31 cellular contexts compared by ENCODE assay signal in genomic region chr3:191543018-191543417, GRCh38.
"Had no signal": no experiment of that assay in that cellular context is flagged by ENCODE, and none has a peak within 500 bp of the region (broad histone marks: within the 10 kb centered on the region; RNA-seq: fewer than 3 reads in every experiment).

No MANE protein-coding gene starts in this region.

- DNase-seq: activated B cell treated with CpG ODN at 0.5 μM for 24 hours; activated CD4-positive, alpha-beta memory T cell treated with anti-CD3 and anti-CD28 coated beads for 36 hours; activated CD4-positive, alpha-beta T cell treated with anti-CD3 and anti-CD28 coated beads for 4 hours; activated CD4-positive, alpha-beta T cell treated with anti-CD3 and anti-CD28 coated beads, Interleukin-2, amount 10 ng/mL, durations not matched to agents 24 days and 14 days; activated CD4-positive, alpha-beta T cell treated with anti-CD3 and anti-CD28 coated beads, Interleukin-2, amount 50 U/mL, for 1 hour; activated CD4-positive, alpha-beta T cell treated with anti-CD3 and anti-CD28 coated beads, Interleukin-2, amount 50 U/mL, for 4 hours; activated CD4-positive, CD25-positive, alpha-beta regulatory T cell treated with anti-CD3 and anti-CD28 coated beads, Interleukin-2, amount 50 U/mL, for 72 hours; activated CD8-positive, alpha-beta memory T cell treated with anti-CD3 and anti-CD28 coated beads, Interleukin-2, amount 50 U/mL, for 4 hours; activated CD8-positive, alpha-beta T cell treated with anti-CD3 and anti-CD28 coated beads for 36 hours; activated effector memory CD4-positive, alpha-beta T cell treated with Interleukin-2 at 50 U/mL for 16 hours; activated gamma-delta T cell treated with Interleukin-2 at 50 U/mL for 16 hours; activated naive CD4-positive, alpha-beta T cell; activated naive CD4-positive, alpha-beta T cell treated with anti-CD3 and anti-CD28 coated beads, Interleukin-2, amount 10 ng/mL, durations not matched to agents 7 days and 5 days; activated naive CD8-positive, alpha-beta T cell treated with anti-CD3 and anti-CD28 coated beads, Interleukin-2, amount 10 ng/mL, durations not matched to agents 7 days and 5 days; activated naive CD8-positive, alpha-beta T cell treated with anti-CD3 and anti-CD28 coated beads, Interleukin-2, amount 50 U/mL, for 24 hours; activated T-cell treated with anti-CD3 and anti-CD28 coated beads for 4 hours; activated T-cell treated with anti-CD3 and anti-CD28 coated beads, Interleukin-2, amount 50 U/mL, for 1 hour; activated T-cell treated with anti-CD3 and anti-CD28 coated beads, Interleukin-2, amount 50 U/mL, for 4 hours; activated T-cell treated with anti-CD3 and anti-CD28 coated beads, Interleukin-2, amount 50 U/mL, for 72 hours; amygdala; anterior cingulate cortex; caudate nucleus; cerebellar nuclear complex; T-helper 1 cell; T-helper 2 cell; T-helper 9 cell had no signal

- ATAC-seq: activated CD8-positive, alpha-beta T cell treated with anti-CD3 and anti-CD28 coated beads for 36 hours; activated naive CD8-positive, alpha-beta T cell treated with anti-CD3 and anti-CD28 coated beads, Interleukin-2, amount 50 U/mL, for 24 hours; activated T-cell treated with anti-CD3 and anti-CD28 coated beads, Interleukin-2, amount 50 U/mL, for 4 hours; activated T-cell treated with anti-CD3 and anti-CD28 coated beads, Interleukin-2, amount 50 U/mL, for 72 hours had no signal

- H3K36me3 ChIP-seq: ascending aorta, cardiac muscle cell had no signal

- H3K9me3 ChIP-seq: ascending aorta had no signal

- H3K27me3 ChIP-seq: ascending aorta, cardiac muscle cell had no signal

- H3K4me1 ChIP-seq: ascending aorta had no signal

- H3K4me3 ChIP-seq: ascending aorta, cardiac muscle cell had no signal

- FAIRE-seq: bronchial epithelial cell, TTC549 had no signal

- H3K27ac ChIP-seq: ascending aorta, cardiac muscle cell, VCaP had no signal
